Comparison of ENCODE assay signal across 24 cellular contexts in the genomic region with DNA sequence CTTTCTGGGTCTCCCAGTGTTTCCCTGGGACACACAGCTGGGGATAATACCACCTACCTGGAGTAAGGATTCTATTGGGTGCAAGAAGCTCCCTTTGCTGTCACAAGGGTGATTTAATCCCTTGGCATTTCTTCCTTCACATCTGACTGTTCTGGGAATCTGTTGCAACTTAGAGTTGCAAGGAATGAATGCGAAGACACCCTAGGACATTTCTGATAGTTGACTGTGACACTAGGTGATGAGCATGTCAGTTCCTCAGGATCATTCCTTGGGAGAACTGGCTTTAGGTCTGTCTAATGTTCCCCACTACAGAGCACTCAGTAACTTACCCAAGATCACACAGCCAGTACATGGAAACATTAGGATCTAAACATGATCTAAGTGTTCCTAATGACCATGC.
"Had no signal": no experiment of that assay in that cellular context is flagged by ENCODE, and none has a peak within 500 bp of the region (broad histone marks: within the 10 kb centered on the region; RNA-seq: fewer than 3 reads in every experiment).

No MANE protein-coding gene starts in this region.

- H3K27ac ChIP-seq: neutrophil, right lobe of liver, suprapubic skin, transverse colon, vagina had no signal

- H3K4me3 ChIP-seq: lung, mucosa of descending colon, pancreas, right lobe of liver, suprapubic skin, transverse colon, vagina had no signal

- H3K4me1 ChIP-seq: pancreas, right lobe of liver, suprapubic skin, transverse colon, vagina had no signal

- H3K9me3 Mint-ChIP-seq: memory B cell; mesothelial cell of epicardium; naive B cell; neural crest cell; stimulated activated naive CD8-positive, alpha-beta T cell treated with anti-CD3 and anti-CD28 coated beads, Interleukin-15, amount 100 ng/mL, for 72 hours had no signal

- H3K4me1 Mint-ChIP-seq: memory B cell; mesothelial cell of epicardium; naive B cell; stimulated activated naive CD8-positive, alpha-beta T cell treated with anti-CD3 and anti-CD28 coated beads, Interleukin-15, amount 100 ng/mL, for 72 hours had no signal

- DNase-seq: cortex of kidney; effector memory CD8-positive, alpha-beta T cell; mucosa of descending colon; naive B cell; retina; right lobe of liver; small intestine; stimulated activated CD4-positive, alpha-beta T cell treated with anti-CD3 and anti-CD28 coated beads, Interleukin-12 subunit alpha, Interleukin-12 subunit beta, amount 100 ng/mL, for 4 hours; stimulated activated CD4-positive, alpha-beta T cell treated with anti-CD3 and anti-CD28 coated beads, Interleukin-1b, Interleukin-23, amount 100 ng/mL, for 48 hours; stimulated activated CD4-positive, alpha-beta T cell treated with anti-CD3 and anti-CD28 coated beads, Interleukin-4, amount 100 ng/mL, for 1 hour; stimulated activated CD8-positive, alpha-beta memory T cell treated with anti-CD3 and anti-CD28 coated beads, Interleukin-4, amount 100 ng/mL, for 48 hours; stimulated activated naive CD4-positive, alpha-beta T cell; stimulated activated naive CD8-positive, alpha-beta T cell treated with anti-CD3 and anti-CD28 coated beads, Interleukin-15, amount 100 ng/mL, for 72 hours; transverse colon had no signal

- H3K27ac Mint-ChIP-seq: effector memory CD8-positive, alpha-beta T cell; memory B cell; mesothelial cell of epicardium; naive B cell; natural killer cell treated with Interleukin-12 subunit alpha and Interleukin-12 subunit beta and Interleukin-15 and Interleukin-18, amount 100 ng/mL, for 72 hours; stimulated activated naive CD8-positive, alpha-beta T cell treated with anti-CD3 and anti-CD28 coated beads, Interleukin-15, amount 100 ng/mL, for 72 hours had no signal

- H3K36me3 Mint-ChIP-seq: memory B cell; mesothelial cell of epicardium; naive B cell; natural killer cell treated with Interleukin-12 subunit alpha and Interleukin-12 subunit beta and Interleukin-15 and Interleukin-18, amount 100 ng/mL, for 72 hours had no signal

- ATAC-seq: effector memory CD8-positive, alpha-beta T cell; left lobe of liver; mucosa of descending colon; natural killer cell treated with Interleukin-12 subunit alpha and Interleukin-12 subunit beta and Interleukin-15 and Interleukin-18, amount 100 ng/mL, for 72 hours; right lobe of liver; stimulated activated naive CD8-positive, alpha-beta T cell treated with anti-CD3 and anti-CD28 coated beads, Interleukin-15, amount 100 ng/mL, for 72 hours had no signal

- H3K27me3 ChIP-seq: neutrophil, pancreas, right lobe of liver, suprapubic skin, transverse colon, vagina had no signal

- H3K27me3 Mint-ChIP-seq: effector memory CD8-positive, alpha-beta T cell; memory B cell; natural killer cell treated with Interleukin-12 subunit alpha and Interleukin-12 subunit beta and Interleukin-15 and Interleukin-18, amount 100 ng/mL, for 72 hours; stimulated activated naive CD8-positive, alpha-beta T cell treated with anti-CD3 and anti-CD28 coated beads, Interleukin-15, amount 100 ng/mL, for 72 hours had no signal

- H3K4me3 Mint-ChIP-seq: effector memory CD8-positive, alpha-beta T cell; memory B cell; mesothelial cell of epicardium; naive B cell; natural killer cell treated with Interleukin-12 subunit alpha and Interleukin-12 subunit beta and Interleukin-15 and Interleukin-18, amount 100 ng/mL, for 72 hours; neural crest cell; stimulated activated naive CD8-positive, alpha-beta T cell treated with anti-CD3 and anti-CD28 coated beads, Interleukin-15, amount 100 ng/mL, for 72 hours had no signal

- H3K9me3 ChIP-seq: mucosa of descending colon, neutrophil, pancreas, right lobe of liver, suprapubic skin, transverse colon, vagina had no signal

- H3K36me3 ChIP-seq: neutrophil, pancreas, right lobe of liver, suprapubic skin, transverse colon, vagina had no signal
